In the genomic region with DNA sequence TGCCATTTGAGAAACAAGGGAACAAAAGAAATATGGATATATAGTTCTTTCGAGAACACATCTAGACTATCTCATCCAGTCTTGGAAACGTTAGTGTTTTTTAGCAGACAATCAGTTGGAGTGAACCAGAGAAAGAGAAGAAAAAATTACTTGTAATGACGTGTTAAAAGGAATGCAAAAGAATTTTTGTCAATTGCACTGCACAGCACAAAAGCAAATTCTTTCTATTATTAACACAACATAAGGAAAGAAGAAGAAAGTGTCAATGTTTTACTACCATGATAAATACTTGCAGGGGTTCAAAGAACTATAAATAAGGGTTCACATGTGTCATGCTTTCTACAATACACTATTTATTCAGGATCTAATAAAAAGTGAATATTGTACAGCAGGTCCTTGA, we compare ENCODE assay signal across 19 cellular contexts. TPM values are rescaled to one million over a fixed set of nuclear protein-coding genes. Genes with fewer than 3 reads are reported as not detected.
DNase-seq lines count a peak whose midpoint lies in the region; ATAC-seq, FAIRE-seq and TF ChIP-seq lines count a peak whose summit lies in the region.
"Had no signal": no experiment of that assay in that cellular context is flagged by ENCODE, and none has a peak within 500 bp of the region (broad histone marks: within the 10 kb centered on the region; RNA-seq: fewer than 3 reads in every experiment).

No MANE protein-coding gene starts in this region.

- no peaks in the 10 kb centered on the region for H3K36me3 ChIP-seq in astrocyte (ENCODE audit: insufficient read depth, low read length)
- H3K36me3 ChIP-seq: BLaER1, SJCRH30 had no signal

- peaks cover 12% of the 10 kb centered on the region for H3K4me1 ChIP-seq in astrocyte (ENCODE audit: insufficient read depth, low read length)
- H3K4me1 ChIP-seq: BLaER1, SJCRH30 had no signal

- H3K4me3 Mint-ChIP-seq in HFFc6 (peak overlapping the region; percentile 68), astrocyte (ENCODE audit: unreplicated experiment) (no peak overlapping the region), nephron (no peak overlapping the region), type B pancreatic cell (peak overlapping the region; percentile 47)
- H3K4me3 Mint-ChIP-seq: CD8-positive, alpha-beta memory T cell had no signal

- no peaks in the 10 kb centered on the region for H3K36me3 Mint-ChIP-seq in HFFc6 (ENCODE audit: low read depth)
- H3K36me3 Mint-ChIP-seq in astrocyte (ENCODE audit: low read depth, unreplicated experiment) = no peaks in the 10 kb centered on the region
- no peaks in the 10 kb centered on the region for H3K36me3 Mint-ChIP-seq in nephron (ENCODE audit: low read depth)
- peaks cover 7% of the 10 kb centered on the region for H3K36me3 Mint-ChIP-seq in type B pancreatic cell
- H3K36me3 Mint-ChIP-seq: IgD-negative memory B cell had no signal

- H3K27ac ChIP-seq in astrocyte (ENCODE audit: low read depth, low read length) = no peak overlapping the region
- H3K27ac ChIP-seq: BLaER1, RWPE1, SJCRH30 had no signal

- H3K4me2 ChIP-seq in astrocyte (ENCODE audit: low read length) = peak overlapping the region; percentile 33
- H3K4me2 ChIP-seq: BLaER1 had no signal

- H3K27me3 Mint-ChIP-seq in HFFc6 (ENCODE audit: insufficient read depth) (no peaks in the 10 kb centered on the region), astrocyte (ENCODE audit: low read depth, unreplicated experiment) (no peaks in the 10 kb centered on the region), nephron (ENCODE audit: low read depth) (peaks cover 4% of the 10 kb centered on the region), type B pancreatic cell (no peaks in the 10 kb centered on the region)

- H2AFZ ChIP-seq in astrocyte (ENCODE audit: low read depth, low read length) = no peak overlapping the region

- no peaks in the 10 kb centered on the region for H3K9me3 ChIP-seq in astrocyte (ENCODE audit: insufficient read depth, low read depth, low read length)
- H3K9me3 ChIP-seq: BLaER1, SJCRH30 had no signal

- no peaks in the 10 kb centered on the region for H3K27me3 ChIP-seq in astrocyte (ENCODE audit: insufficient read depth, low read length)
- H3K27me3 ChIP-seq: BLaER1, SJCRH30 had no signal

- ATAC-seq in HG02973 (IDR thresholded peaks at IDR 0.05; ENCODE audit: unreplicated experiment) = no peak

- H3K4me1 Mint-ChIP-seq in HFFc6 (ENCODE audit: low read depth) = peaks cover 67% of the 10 kb centered on the region
- peaks cover 20% of the 10 kb centered on the region for H3K4me1 Mint-ChIP-seq in astrocyte (ENCODE audit: low read depth, unreplicated experiment)
- H3K4me1 Mint-ChIP-seq in nephron = peaks cover 52% of the 10 kb centered on the region
- H3K4me1 Mint-ChIP-seq in type B pancreatic cell (ENCODE audit: unreplicated experiment) = peaks cover 33% of the 10 kb centered on the region
- H3K4me1 Mint-ChIP-seq: CD8-positive, alpha-beta memory T cell had no signal

- DNase-seq in HFFc6 = no peak
- no peak for DNase-seq in astrocyte (ENCODE audit: low read depth)
- no peak for DNase-seq in type B pancreatic cell (ENCODE audit: extremely low spot score, unreplicated experiment)
- no peak for DNase-seq in NCI-H1092 (lab: John Stamatoyannopoulos, UW)
- DNase-seq in amygdala (lab: John Stamatoyannopoulos, UW) = no peak
- DNase-seq: CD8-positive, alpha-beta memory T cell; HCEC 1CT; MV-4-11; NCI-H1436 treated with DMSO at 0.1 percent for 48 hours; NCI-H2081 treated with DMSO at 0.1 percent for 48 hours; NCI-H226; NCI-H526 treated with DMSO at 0.1 percent for 48 hours; SJCRH30 had no signal

- peak overlapping the region; percentile 5; the same call in 1 of the 2 replicates for H3K27ac Mint-ChIP-seq in HFFc6
- no peak overlapping the region for H3K27ac Mint-ChIP-seq in astrocyte (ENCODE audit: unreplicated experiment)
- peak overlapping the region; percentile 43 to 65 (median 63) for H3K27ac Mint-ChIP-seq in nephron
- H3K27ac Mint-ChIP-seq in type B pancreatic cell = peak overlapping the region; percentile 66
- H3K27ac Mint-ChIP-seq: CD8-positive, alpha-beta memory T cell; IgD-negative memory B cell had no signal

- no peaks in the 10 kb centered on the region for H3K79me2 ChIP-seq in astrocyte (ENCODE audit: insufficient read depth, low read length)

- H3K9me3 Mint-ChIP-seq in HFFc6 = no peaks in the 10 kb centered on the region
- no peaks in the 10 kb centered on the region for H3K9me3 Mint-ChIP-seq in astrocyte (ENCODE audit: unreplicated experiment)
- H3K9me3 Mint-ChIP-seq in nephron = no peaks in the 10 kb centered on the region
- peaks cover 5% of the 10 kb centered on the region for H3K9me3 Mint-ChIP-seq in type B pancreatic cell
- H3K9me3 Mint-ChIP-seq: CD8-positive, alpha-beta memory T cell; IgD-negative memory B cell had no signal

- H4K20me1 ChIP-seq in astrocyte (ENCODE audit: insufficient read depth, low read length) = no peaks in the 10 kb centered on the region
- H4K20me1 ChIP-seq: BLaER1 had no signal

- FAIRE-seq in astrocyte (lab: Jason Lieb, UNC) = peak; percentile 68

- no peak overlapping the region for H3K9ac ChIP-seq in astrocyte (ENCODE audit: low read length)
- H3K9ac ChIP-seq: BLaER1 had no signal

- H3K4me3 ChIP-seq in astrocyte (ENCODE audit: insufficient read depth, low read depth, low read length) = no peak overlapping the region
- H3K4me3 ChIP-seq: BLaER1, SJCRH30 had no signal

- TF ChIP-seq CTCF in HFFc6 (IDR thresholded peaks at IDR 0.05) (no peak), astrocyte (IDR thresholded peaks at IDR 0.05; ENCODE audit: insufficient read depth, low read depth, low read length) (no peak), nephron (IDR thresholded peaks at IDR 0.05; ENCODE audit: unreplicated experiment in 3 of 3) (no peak), type B pancreatic cell (conservative IDR thresholded peaks at IDR 0.05) (no peak)

RNA-seq across cellular contexts. Expression of a gene that starts 27.5 kb away (rescaled TPM):
- total RNA-seq in HFFc6 (2021; fragmentation: NEBNext Ultra II Directional; extraction: Animal tissue kit (Norgen Biotek cat#: 25700)) = 1 to 10 TPM in 2 of 6 experiments, under 1 TPM in 4; 0.48 to 1.0 (median 0.75) TPM
- total RNA-seq in astrocyte = 0.23 TPM in 1 of 2 replicates, not detected in the other
- total RNA-seq in type B pancreatic cell (ENCODE audit: low replicate concordance) = 0.36 and 2.0 TPM in 2 replicates
- total RNA-seq: CD8-positive, alpha-beta memory T cell; HT-29 had no signal

Comparison
In these comparisons a context has a peak if more than half of its experiments do, and no peak if none do; other contexts are left out.
1. H3K4me3 Mint-ChIP-seq: peak in HFFc6 (single experiment) and type B pancreatic cell (single experiment); none in astrocyte (single experiment) and nephron (0 of 3).